Comparison of ENCODE assay signal across 8 cellular contexts in genomic region chr1:35726814-35727433, GRCh38. TPM values are rescaled to one million over a fixed set of nuclear protein-coding genes. Genes with fewer than 3 reads are reported as not detected.
DNase-seq lines count a peak whose midpoint lies in the region; ATAC-seq and TF ChIP-seq lines count a peak whose summit lies in the region.

No MANE protein-coding gene starts in this region.

- H3K27ac Mint-ChIP-seq in stimulated activated naive CD8-positive, alpha-beta T cell treated with anti-CD3 and anti-CD28 coated beads, Interleukin-15, amount 100 ng/mL, for 72 hours, result no peak overlapping the region

- no peaks in the 10 kb centered on the region for H3K36me3 ChIP-seq in lower lobe of right lung

- H3K9me3 Mint-ChIP-seq in stimulated activated naive CD8-positive, alpha-beta T cell treated with anti-CD3 and anti-CD28 coated beads, Interleukin-15, amount 100 ng/mL, for 72 hours, result no peaks in the 10 kb centered on the region

- H3K4me1 ChIP-seq in lower lobe of right lung, result peaks cover 6% of the 10 kb centered on the region

- peak; percentile 58 for DNase-seq in AG10803 (ENCODE audit: low read depth)
- DNase-seq in GM20000 (ENCODE audit: low spot score), result peak; percentile 68
- DNase-seq in NCI-H226, result peak; percentile 9
- DNase-seq in activated CD4-positive, CD25-positive, alpha-beta regulatory T cell treated with anti-CD3 and anti-CD28 coated beads, Interleukin-2, amount 50 U/mL, for 16 hours (ENCODE audit: low read depth, low spot score), result peak; percentile 22
- no peak for DNase-seq in coronary artery (ENCODE audit: low spot score)
- peak; percentile 55 for DNase-seq in lower lobe of right lung
- peak; percentile 42 to 48 for DNase-seq in stimulated activated naive CD8-positive, alpha-beta T cell treated with anti-CD3 and anti-CD28 coated beads, Interleukin-15, amount 100 ng/mL, for 72 hours

- no peak overlapping the region for H3K27ac ChIP-seq in coronary artery
- H3K27ac ChIP-seq in lower lobe of right lung, result no peak overlapping the region

- H3K27me3 ChIP-seq in lower lobe of right lung (ENCODE audit: low read depth), result no peaks in the 10 kb centered on the region

- peak; percentile 91 for TF ChIP-seq CTCF in AG10803 (conservative IDR thresholded peaks at IDR 0.05; ENCODE audit: low read length)
- TF ChIP-seq CTCF in GM20000 (IDR thresholded peaks at IDR 0.05; ENCODE audit: extremely low read depth, missing control alignments), result peak; percentile 58
- peak; percentile 85 for TF ChIP-seq CTCF in coronary artery (IDR thresholded peaks at IDR 0.05)
- TF ChIP-seq CTCF in lower lobe of right lung (IDR thresholded peaks at IDR 0.05), result peak; percentile 87

- H3K9me3 ChIP-seq in lower lobe of right lung, result no peaks in the 10 kb centered on the region

- H3K4me3 ChIP-seq in AG10803 (ENCODE audit: low read length) (no peak overlapping the region), coronary artery (no peak overlapping the region), lower lobe of right lung (no peak overlapping the region)

- peaks cover 5% of the 10 kb centered on the region for H3K4me1 Mint-ChIP-seq in stimulated activated naive CD8-positive, alpha-beta T cell treated with anti-CD3 and anti-CD28 coated beads, Interleukin-15, amount 100 ng/mL, for 72 hours

- intact Hi-C loops in lower lobe of right lung (cut with DNase I), result loop anchor here (10.0 kb wide), 1 partner anchor 162 kb away; no protein-coding TSS in a partner anchor

- peak; percentile 85 to 91 for ATAC-seq in lower lobe of right lung
- ATAC-seq in stimulated activated naive CD8-positive, alpha-beta T cell treated with anti-CD3 and anti-CD28 coated beads, Interleukin-15, amount 100 ng/mL, for 72 hours, result peak; percentile 83
- ATAC-seq in GM21367 (IDR thresholded peaks at IDR 0.05; ENCODE audit: unreplicated experiment), result no peak

- no peaks in the 10 kb centered on the region for H3K27me3 Mint-ChIP-seq in stimulated activated naive CD8-positive, alpha-beta T cell treated with anti-CD3 and anti-CD28 coated beads, Interleukin-15, amount 100 ng/mL, for 72 hours

- H3K4me3 Mint-ChIP-seq in stimulated activated naive CD8-positive, alpha-beta T cell treated with anti-CD3 and anti-CD28 coated beads, Interleukin-15, amount 100 ng/mL, for 72 hours, result no peak overlapping the region

RNA-seq across cellular contexts. Expression of gene C1orf216, which starts 8.2 kb away (rescaled TPM):
- total RNA-seq in lower lobe of right lung, result 14.3 TPM

RNA-seq across cellular contexts. Expression of gene CLSPN, which starts 42.9 kb away (rescaled TPM):
- 1.3 TPM for total RNA-seq in lower lobe of right lung
